In genomic region chr1:26472901-26473845, GRCh38 we compare ENCODE assay signal across 8 cellular contexts. TPM values are rescaled to one million over a fixed set of nuclear protein-coding genes. Genes with fewer than 3 reads are reported as not detected.
A peak's percentile ranks its signal among the peaks of the same experiment; 100 is the strongest.
DNase-seq lines count a peak whose midpoint lies in the region; ATAC-seq and TF ChIP-seq lines count a peak whose summit lies in the region.

No MANE protein-coding gene starts in this region.

- DNase-seq in CD8-positive, alpha-beta T cell, result peak; percentile 94 to 99 (median 98)
- DNase-seq in HT1080 (ENCODE audit: low read depth) (peak; percentile 90), NOMO-1 (lab: John Stamatoyannopoulos, UW; ENCODE audit: unreplicated experiment in 2 of 2) (peak; percentile 78 to 95), medulla oblongata (ENCODE audit: extremely low spot score) (peak; percentile 97)
- peak; percentile 89 to 94 (median 93) for DNase-seq in activated CD8-positive, alpha-beta memory T cell treated with anti-CD3 and anti-CD28 coated beads for 48 hours (ENCODE audit: low read depth in 2 of 3, low spot score in 2 of 3)
- DNase-seq in effector CD8-positive, alpha-beta T cell (lab: John Stamatoyannopoulos, UW), result peak; percentile 94
- DNase-seq in stimulated activated CD4-positive, alpha-beta T cell treated with anti-CD3 and anti-CD28 coated beads, TNF-alpha, amount 100 ng/mL, for 24 hours (ENCODE audit: low read depth in 3 of 3), result peak; percentile 88 to 91 (median 90)

- intact Hi-C loops in CD8-positive, alpha-beta T cell (cut with DNase I, micrococcal nuclease), result loop anchor here (1.0 to 10.0 kb wide), 11 partner anchors 27 to 762 kb away; partner anchors contain the start of genes DHDDS (in 2 of the 2), ARID1A (in 1 of the 2), GPN2 (in 1 of the 2) and NUDC (in 1 of the 2)

- POLR2A ChIA-PET in CD8-positive, alpha-beta T cell (lab: Charles Lee), result interaction anchor here (0.7 to 2.9 kb wide), 6 partner anchors 28 to 315 kb away, joined by 3 to 32 read pairs (median 4); partner anchors contain the start of genes DHDDS and PIGV

- H3K4me3 Mint-ChIP-seq in CD8-positive, alpha-beta T cell, result peak overlapping the region; percentile 85

- peak overlapping the region; percentile 78 for H3K27ac Mint-ChIP-seq in CD8-positive, alpha-beta T cell

- H3K27ac ChIP-seq in CD8-positive, alpha-beta T cell (ENCODE audit: low read depth, low read length), result peak overlapping the region; percentile 94

- peaks cover 51% of the 10 kb centered on the region for H3K4me1 Mint-ChIP-seq in CD8-positive, alpha-beta T cell (ENCODE audit: low read depth)

- TF ChIP-seq CTCF in CD8-positive, alpha-beta T cell (IDR thresholded peaks at IDR 0.05), result no peak

- H3K36me3 ChIP-seq in CD8-positive, alpha-beta T cell (ENCODE audit: insufficient read depth, low read length), result peaks cover 29% of the 10 kb centered on the region

- no peaks in the 10 kb centered on the region for H3K9me3 ChIP-seq in CD8-positive, alpha-beta T cell (ENCODE audit: low read length)

- H3K36me3 Mint-ChIP-seq in CD8-positive, alpha-beta T cell, result peaks cover 50% of the 10 kb centered on the region

- no peaks in the 10 kb centered on the region for H3K27me3 Mint-ChIP-seq in CD8-positive, alpha-beta T cell (ENCODE audit: low read depth)

- H3K4me3 ChIP-seq in CD8-positive, alpha-beta T cell (ENCODE audit: low read depth, low read length), result peak overlapping the region; percentile 48

- H3K27me3 ChIP-seq in CD8-positive, alpha-beta T cell (ENCODE audit: insufficient read depth, low read length), result no peaks in the 10 kb centered on the region

- peak; percentile 86 for ATAC-seq in CD8-positive, alpha-beta T cell
- ATAC-seq in GM21360 (IDR thresholded peaks at IDR 0.05; ENCODE audit: unreplicated experiment), result peak; percentile 79

- CTCF ChIA-PET in CD8-positive, alpha-beta T cell (lab: Charles Lee), result no interaction called here

- no peaks in the 10 kb centered on the region for H3K9me3 Mint-ChIP-seq in CD8-positive, alpha-beta T cell

- H3K4me1 ChIP-seq in CD8-positive, alpha-beta T cell (ENCODE audit: insufficient read depth, low read length), result peaks cover 32% of the 10 kb centered on the region

RNA-seq across cellular contexts. Expression of gene HMGN2, which starts 0.9 kb away (rescaled TPM):
- 100 to 1,000 TPM; 280 to 292 TPM for total RNA-seq in CD8-positive, alpha-beta T cell
- 453 and 631 TPM in 2 replicates for total RNA-seq in HT1080 (2014; rRNA removed; shearing (Covaris generic))
- 824 and 845 TPM in 2 replicates for polyA plus RNA-seq in HT1080 (2015; cell fraction: cytosol; rRNA removed)
- polyA plus RNA-seq in HT1080 (2015; cell fraction: nucleus; rRNA removed), result 412 and 489 TPM in 2 replicates

RNA-seq across cellular contexts. Expression of gene DHDDS, which starts 41.1 kb away (rescaled TPM):
- total RNA-seq in CD8-positive, alpha-beta T cell, result 10 to 100 TPM; 23.9 to 29.2 TPM
- 18.1 and 26.2 TPM in 2 replicates for total RNA-seq in HT1080 (2014; rRNA removed; shearing (Covaris generic))
- 27.8 and 35.4 TPM in 2 replicates for polyA plus RNA-seq in HT1080 (2015; cell fraction: cytosol; rRNA removed)
- 36.4 and 39.4 TPM in 2 replicates for polyA plus RNA-seq in HT1080 (2015; cell fraction: nucleus; rRNA removed)

RNA-seq across cellular contexts. Expression of gene RPS6KA1, which starts 56.4 kb away (rescaled TPM):
- 10 to 100 TPM; 25.8 to 30.3 TPM for total RNA-seq in CD8-positive, alpha-beta T cell
- total RNA-seq in HT1080 (2014; rRNA removed; shearing (Covaris generic)), result 30.2 and 35.1 TPM in 2 replicates
- 15.8 and 15.9 TPM in 2 replicates for polyA plus RNA-seq in HT1080 (2015; cell fraction: cytosol; rRNA removed)
- polyA plus RNA-seq in HT1080 (2015; cell fraction: nucleus; rRNA removed), result 14.8 and 16.4 TPM in 2 replicates

Comparison
In these comparisons a context has a peak if more than half of its experiments do, and no peak if none do; other contexts are left out.
1. Peak in every context shown above with its lines: DNase-seq, ATAC-seq, H3K4me3 ChIP-seq and H3K27ac ChIP-seq.